ENCODE assay signal across 37 cellular contexts in genomic region chr3:128256131-128256530, GRCh38.
"Had no signal": no experiment of that assay in that cellular context is flagged by ENCODE, and none has a peak within 500 bp of the region (broad histone marks: within the 10 kb centered on the region; RNA-seq: fewer than 3 reads in every experiment).

No MANE protein-coding gene starts in this region.

- H3K4me1 Mint-ChIP-seq: activated naive CD4-positive, alpha-beta T cell treated with anti-CD3 and anti-CD28 coated beads, Interleukin-2, amount 10 ng/mL, durations not matched to agents 7 days and 5 days had no signal

- DNase-seq: activated B cell treated with CpG ODN at 0.5 μM for 24 hours; activated CD4-positive, alpha-beta memory T cell treated with anti-CD3 and anti-CD28 coated beads for 36 hours; activated CD4-positive, alpha-beta T cell treated with anti-CD3 and anti-CD28 coated beads for 4 hours; activated CD4-positive, alpha-beta T cell treated with anti-CD3 and anti-CD28 coated beads, Interleukin-2, amount 10 ng/mL, durations not matched to agents 24 days and 14 days; activated CD4-positive, alpha-beta T cell treated with anti-CD3 and anti-CD28 coated beads, Interleukin-2, amount 50 U/mL, for 1 hour; activated CD4-positive, alpha-beta T cell treated with anti-CD3 and anti-CD28 coated beads, Interleukin-2, amount 50 U/mL, for 4 hours; activated CD4-positive, CD25-positive, alpha-beta regulatory T cell treated with anti-CD3 and anti-CD28 coated beads, Interleukin-2, amount 50 U/mL, for 72 hours; activated CD8-positive, alpha-beta memory T cell treated with anti-CD3 and anti-CD28 coated beads, Interleukin-2, amount 50 U/mL, for 4 hours; activated CD8-positive, alpha-beta T cell treated with anti-CD3 and anti-CD28 coated beads for 36 hours; activated effector memory CD4-positive, alpha-beta T cell treated with anti-CD3 and anti-CD28 coated beads, Interleukin-2, amount 50 U/mL, for 16 hours; activated gamma-delta T cell treated with Interleukin-2 at 50 U/mL for 16 hours; activated naive CD4-positive, alpha-beta T cell treated with anti-CD3 and anti-CD28 coated beads, Interleukin-2, amount 10 ng/mL, durations not matched to agents 7 days and 5 days; activated naive CD4-positive, alpha-beta T cell treated with Interleukin-2 at 50 U/mL for 16 hours; activated naive CD8-positive, alpha-beta T cell treated with anti-CD3 and anti-CD28 coated beads, Interleukin-2, amount 10 ng/mL, durations not matched to agents 7 days and 5 days; activated naive CD8-positive, alpha-beta T cell treated with anti-CD3 and anti-CD28 coated beads, Interleukin-2, amount 50 U/mL, for 24 hours; activated T-cell treated with anti-CD3 and anti-CD28 coated beads for 4 hours; activated T-cell treated with anti-CD3 and anti-CD28 coated beads, Interleukin-2, amount 50 U/mL, for 1 hour; activated T-cell treated with anti-CD3 and anti-CD28 coated beads, Interleukin-2, amount 50 U/mL, for 4 hours; activated T-cell treated with anti-CD3 and anti-CD28 coated beads, Interleukin-2, amount 50 U/mL, for 72 hours; adrenal gland; amniotic stem cell; aorta; body of pancreas; brain microvascular endothelial cell; central memory CD4-positive, alpha-beta T cell; SW 1271; T-helper 1 cell; T-helper 2 cell; T-helper 9 cell had no signal

- H3K27me3 ChIP-seq: adrenal gland, body of pancreas, brain microvascular endothelial cell, breast epithelium had no signal

- ATAC-seq: activated CD8-positive, alpha-beta T cell treated with anti-CD3 and anti-CD28 coated beads for 36 hours; activated naive CD8-positive, alpha-beta T cell treated with anti-CD3 and anti-CD28 coated beads, Interleukin-2, amount 50 U/mL, for 24 hours; activated T-cell treated with anti-CD3 and anti-CD28 coated beads, Interleukin-2, amount 50 U/mL, for 4 hours; activated T-cell treated with anti-CD3 and anti-CD28 coated beads, Interleukin-2, amount 50 U/mL, for 72 hours; activated T-helper 17 cell treated with anti-CD3 and anti-CD28 coated beads, Interleukin-2, amount 50 U/mL, for 72 hours; body of pancreas had no signal

- H3K27ac Mint-ChIP-seq: activated B cell treated with CpG ODN at 0.5 μM for 24 hours; activated CD4-positive, alpha-beta memory T cell treated with anti-CD3 and anti-CD28 coated beads for 36 hours; activated CD4-positive, alpha-beta T cell treated with anti-CD3 and anti-CD28 coated beads, Interleukin-2, amount 10 ng/mL, durations not matched to agents 24 days and 14 days; activated CD8-positive, alpha-beta T cell treated with anti-CD3 and anti-CD28 coated beads for 36 hours; activated naive CD4-positive, alpha-beta T cell treated with anti-CD3 and anti-CD28 coated beads, Interleukin-2, amount 10 ng/mL, durations not matched to agents 7 days and 5 days; activated naive CD8-positive, alpha-beta T cell; activated naive CD8-positive, alpha-beta T cell treated with anti-CD3 and anti-CD28 coated beads, Interleukin-2, amount 10 ng/mL, durations not matched to agents 7 days and 5 days; activated naive CD8-positive, alpha-beta T cell treated with anti-CD3 and anti-CD28 coated beads, Interleukin-2, amount 50 U/mL, for 24 hours; activated T-cell treated with anti-CD3 and anti-CD28 coated beads, Interleukin-2, amount 50 U/mL, for 72 hours; activated T-helper 1 cell treated with anti-CD3 and anti-CD28 coated beads, Interleukin-12 subunit alpha, Interleukin-12 subunit beta, Interleukin-2, Interleukin-4 antibody, amounts not matched to agents 30 ng/mL and 10 ng/mL and 1 ng/mL, durations not matched to agents 14 hours and 24 hours and 36 hours; activated T-helper 17 cell treated with anti-CD3 and anti-CD28 coated beads, Interleukin-2, amount 50 U/mL, for 72 hours; T-helper 1 cell treated with Interleukin-12 subunit alpha and Interleukin-12 subunit beta and Interleukin-4 antibody, amounts not matched to agents 30 μg/mL and 1 μg/mL, for 36 hours; T-helper 2 cell treated with Interferon-gamma antibody and Interleukin-4, amounts not matched to agents 5 μg/mL and 100 μg/mL, for 36 hours had no signal

- H3K4me3 ChIP-seq: adrenal gland, body of pancreas, breast epithelium had no signal

- H3K27me3 Mint-ChIP-seq: activated B cell treated with CpG ODN at 0.5 μM for 24 hours; activated CD4-positive, alpha-beta memory T cell treated with anti-CD3 and anti-CD28 coated beads for 36 hours; activated CD4-positive, alpha-beta T cell treated with anti-CD3 and anti-CD28 coated beads, Interleukin-2, amount 10 ng/mL, durations not matched to agents 24 days and 14 days; activated CD8-positive, alpha-beta T cell treated with anti-CD3 and anti-CD28 coated beads for 36 hours; activated naive CD4-positive, alpha-beta T cell treated with anti-CD3 and anti-CD28 coated beads, Interleukin-2, amount 10 ng/mL, durations not matched to agents 7 days and 5 days; activated naive CD4-positive, alpha-beta T cell treated with anti-CD3 and anti-CD28 coated beads, Interleukin-2, amount 50 U/mL, for 24 hours; activated naive CD8-positive, alpha-beta T cell; activated naive CD8-positive, alpha-beta T cell treated with anti-CD3 and anti-CD28 coated beads, Interleukin-2, amount 10 ng/mL, durations not matched to agents 7 days and 5 days; activated naive CD8-positive, alpha-beta T cell treated with anti-CD3 and anti-CD28 coated beads, Interleukin-2, amount 50 U/mL, for 24 hours; activated T-helper 17 cell treated with anti-CD3 and anti-CD28 coated beads, Interleukin-2, amount 50 U/mL, for 72 hours had no signal

- H3K4me3 Mint-ChIP-seq: activated B cell treated with CpG ODN at 0.5 μM for 24 hours; activated CD4-positive, alpha-beta memory T cell treated with anti-CD3 and anti-CD28 coated beads for 36 hours; activated CD4-positive, alpha-beta T cell treated with anti-CD3 and anti-CD28 coated beads, Interleukin-2, amount 10 ng/mL, durations not matched to agents 24 days and 14 days; activated CD8-positive, alpha-beta T cell treated with anti-CD3 and anti-CD28 coated beads for 36 hours; activated naive CD4-positive, alpha-beta T cell treated with anti-CD3 and anti-CD28 coated beads, Interleukin-2, amount 10 ng/mL, durations not matched to agents 7 days and 5 days; activated naive CD4-positive, alpha-beta T cell treated with anti-CD3 and anti-CD28 coated beads, Interleukin-2, amount 50 U/mL, for 24 hours; activated naive CD8-positive, alpha-beta T cell; activated naive CD8-positive, alpha-beta T cell treated with anti-CD3 and anti-CD28 coated beads, Interleukin-2, amount 10 ng/mL, durations not matched to agents 7 days and 5 days; activated naive CD8-positive, alpha-beta T cell treated with anti-CD3 and anti-CD28 coated beads, Interleukin-2, amount 50 U/mL, for 24 hours; activated T-cell treated with anti-CD3 and anti-CD28 coated beads, Interleukin-2, amount 50 U/mL, for 4 hours; activated T-cell treated with anti-CD3 and anti-CD28 coated beads, Interleukin-2, amount 50 U/mL, for 72 hours; activated T-helper 1 cell treated with anti-CD3 and anti-CD28 coated beads, Interleukin-12 subunit alpha, Interleukin-12 subunit beta, Interleukin-2, Interleukin-4 antibody, amounts not matched to agents 30 ng/mL and 10 ng/mL and 1 ng/mL, durations not matched to agents 14 hours and 24 hours and 36 hours; activated T-helper 17 cell treated with anti-CD3 and anti-CD28 coated beads, Interleukin-2, amount 50 U/mL, for 72 hours; T-helper 1 cell treated with Interleukin-12 subunit alpha and Interleukin-12 subunit beta and Interleukin-4 antibody, amounts not matched to agents 30 μg/mL and 1 μg/mL, for 36 hours; T-helper 2 cell treated with Interferon-gamma antibody and Interleukin-4, amounts not matched to agents 5 μg/mL and 100 μg/mL, for 36 hours had no signal

- H3K36me3 ChIP-seq: adrenal gland, brain microvascular endothelial cell, breast epithelium had no signal

- H3K4me1 ChIP-seq: adrenal gland, body of pancreas, breast epithelium had no signal

- H3K27ac ChIP-seq: adrenal gland, body of pancreas, brain microvascular endothelial cell, breast epithelium, VCaP had no signal
